In the genomic region with DNA sequence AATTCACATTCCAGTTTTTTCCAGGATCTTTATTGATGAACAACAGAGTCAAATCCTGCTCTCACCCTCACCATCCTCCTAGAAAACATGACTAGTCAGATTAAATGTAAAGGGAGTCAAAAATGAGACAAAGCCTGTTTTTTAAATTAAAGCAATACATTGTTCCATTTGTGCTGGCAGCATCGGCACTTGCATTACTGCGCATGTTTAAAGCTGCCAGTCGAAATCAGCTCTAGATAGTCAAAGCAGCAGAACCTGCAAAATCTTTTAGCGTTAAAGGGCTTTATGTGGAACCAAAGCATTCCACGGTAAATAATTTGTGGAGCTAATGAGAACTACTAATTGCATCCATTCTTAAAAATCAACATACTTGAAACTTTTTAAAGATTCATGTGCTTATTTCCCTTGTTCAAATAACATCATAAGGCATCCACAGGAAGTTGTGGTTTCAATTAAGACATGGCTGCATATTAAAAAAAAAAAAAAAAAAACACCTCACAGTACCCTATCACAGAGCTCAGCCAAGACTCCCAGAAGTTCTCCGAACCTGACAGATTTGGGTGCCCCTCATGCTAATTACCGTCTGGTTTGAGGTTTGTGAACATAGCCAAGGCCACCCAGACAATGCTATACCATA, we compare ENCODE assay signal across 14 cellular contexts.
A peak's percentile ranks its signal among the peaks of the same experiment; 100 is the strongest.
DNase-seq lines count a peak whose midpoint lies in the region; ATAC-seq and TF ChIP-seq lines count a peak whose summit lies in the region.
"Had no signal": no experiment of that assay in that cellular context is flagged by ENCODE, and none has a peak within 500 bp of the region (broad histone marks: within the 10 kb centered on the region; RNA-seq: fewer than 3 reads in every experiment).

No MANE protein-coding gene starts in this region.

- CTCF ChIA-PET in CD8-positive, alpha-beta T cell (lab: Charles Lee): no interaction called here

- H3K27me3 Mint-ChIP-seq in CD8-positive, alpha-beta T cell (ENCODE audit: low read depth): no peaks in the 10 kb centered on the region
- no peaks in the 10 kb centered on the region for H3K27me3 Mint-ChIP-seq in activated naive CD8-positive, alpha-beta T cell treated with anti-CD3 and anti-CD28 coated beads, Interleukin-2, amount 50 U/mL, for 24 hours
- H3K27me3 Mint-ChIP-seq in naive thymus-derived CD8-positive, alpha-beta T cell: no peaks in the 10 kb centered on the region
- no peaks in the 10 kb centered on the region for H3K27me3 Mint-ChIP-seq in chondrocyte (ENCODE audit: low read depth)

- peaks cover 15% of the 10 kb centered on the region for H3K36me3 Mint-ChIP-seq in CD8-positive, alpha-beta T cell
- peaks cover 10% of the 10 kb centered on the region for H3K36me3 Mint-ChIP-seq in activated naive CD8-positive, alpha-beta T cell treated with anti-CD3 and anti-CD28 coated beads, Interleukin-2, amount 50 U/mL, for 24 hours (ENCODE audit: low read depth)
- H3K36me3 Mint-ChIP-seq in naive thymus-derived CD8-positive, alpha-beta T cell: peaks cover 3 to 6% (median 5%) of the 10 kb centered on the region in 3 donors
- H3K36me3 Mint-ChIP-seq in chondrocyte (ENCODE audit: low read depth): no peaks in the 10 kb centered on the region

- intact Hi-C loops in CD8-positive, alpha-beta T cell (cut with DNase I, micrococcal nuclease): loop anchor here in 1 of 2 experiments (5.0 kb wide), 1 partner anchor 37 kb away; no protein-coding TSS in a partner anchor

- no peak for TF ChIP-seq CTCF in CD8-positive, alpha-beta T cell (IDR thresholded peaks at IDR 0.05)
- TF ChIP-seq CTCF in chondrocyte (IDR thresholded peaks at IDR 0.05): no peak

- POLR2A ChIA-PET in CD8-positive, alpha-beta T cell (lab: Charles Lee): interaction anchor here (0.7 to 1.7 kb wide), 3 partner anchors 36 to 72 kb away, joined by 4 to 7 read pairs (median 6); no protein-coding TSS in a partner anchor
- POLR2A ChIA-PET in naive thymus-derived CD8-positive, alpha-beta T cell (lab: Charles Lee): interaction anchor here (0.6 to 2.3 kb wide), 9 partner anchors 32 to 262 kb away, joined by 3 to 10 read pairs (median 3); no protein-coding TSS in a partner anchor

- peak; percentile 80 for ATAC-seq in CD8-positive, alpha-beta T cell
- peak; percentile 49 for ATAC-seq in activated naive CD8-positive, alpha-beta T cell treated with anti-CD3 and anti-CD28 coated beads, Interleukin-2, amount 50 U/mL, for 24 hours
- peak; percentile 84 to 94 for ATAC-seq in naive thymus-derived CD8-positive, alpha-beta T cell
- ATAC-seq in GM21619 (IDR thresholded peaks at IDR 0.05; ENCODE audit: unreplicated experiment): no peak
- ATAC-seq: left ventricle myocardium superior had no signal

- no peaks in the 10 kb centered on the region for H3K27me3 ChIP-seq in CD8-positive, alpha-beta T cell (ENCODE audit: insufficient read depth, low read length)
- H3K27me3 ChIP-seq: ovary had no signal

- DNase-seq in CD8-positive, alpha-beta T cell: peak in 1 of 7 experiments; percentile 43
- DNase-seq in Jurkat, Clone E6-1 (ENCODE audit: low read depth, low spot score): peak; percentile 73
- DNase-seq in activated naive CD8-positive, alpha-beta T cell treated with anti-CD3 and anti-CD28 coated beads, Interleukin-2, amount 50 U/mL, for 24 hours: no peak
- peak in 6 of 10 donors; percentile 14 to 64 (median 49) for DNase-seq in naive thymus-derived CD8-positive, alpha-beta T cell
- DNase-seq in chondrocyte (ENCODE audit: low spot score) (no peak), DMS 273 treated with DMSO at 0.1 percent for 48 hours (lab: John Stamatoyannopoulos, UW) (no peak)
- DNase-seq: activated CD4-positive, alpha-beta T cell treated with anti-CD3 and anti-CD28 coated beads for 1 hour; DMS79; effector CD8-positive, alpha-beta T cell; Kasumi-1; left ventricle myocardium superior; ovary; Right ventricle myocardium superior had no signal

- H3K4me1 ChIP-seq in CD8-positive, alpha-beta T cell (ENCODE audit: insufficient read depth, low read length): peaks cover 41% of the 10 kb centered on the region

- H3K4me3 ChIP-seq in CD8-positive, alpha-beta T cell (ENCODE audit: low read depth, low read length): peak overlapping the region; percentile 52
- H3K4me3 ChIP-seq in Jurkat, Clone E6-1 (ENCODE audit: low read length): peak overlapping the region; percentile 25
- H3K4me3 ChIP-seq: ovary had no signal

- peak overlapping the region; percentile 51 for H3K27ac ChIP-seq in CD8-positive, alpha-beta T cell (ENCODE audit: low read depth, low read length)
- H3K27ac ChIP-seq: ovary had no signal

- H3K9me3 ChIP-seq in CD8-positive, alpha-beta T cell (ENCODE audit: low read length): no peaks in the 10 kb centered on the region
- H3K9me3 ChIP-seq: ovary had no signal

- peaks cover 61% of the 10 kb centered on the region for H3K4me1 Mint-ChIP-seq in CD8-positive, alpha-beta T cell (ENCODE audit: low read depth)
- peaks cover 67% of the 10 kb centered on the region for H3K4me1 Mint-ChIP-seq in activated naive CD8-positive, alpha-beta T cell treated with anti-CD3 and anti-CD28 coated beads, Interleukin-2, amount 50 U/mL, for 24 hours
- peaks cover 11 to 67% (median 44%) of the 10 kb centered on the region in 4 donors for H3K4me1 Mint-ChIP-seq in naive thymus-derived CD8-positive, alpha-beta T cell
- no peaks in the 10 kb centered on the region for H3K4me1 Mint-ChIP-seq in chondrocyte (ENCODE audit: low read depth)

- peaks cover 2% of the 10 kb centered on the region for H3K9me3 Mint-ChIP-seq in CD8-positive, alpha-beta T cell
- no peaks in the 10 kb centered on the region for H3K9me3 Mint-ChIP-seq in activated naive CD8-positive, alpha-beta T cell treated with anti-CD3 and anti-CD28 coated beads, Interleukin-2, amount 50 U/mL, for 24 hours
- peaks cover 0 to 18% (median 7%) of the 10 kb centered on the region in 9 donors for H3K9me3 Mint-ChIP-seq in naive thymus-derived CD8-positive, alpha-beta T cell
- peaks cover 22% of the 10 kb centered on the region for H3K9me3 Mint-ChIP-seq in chondrocyte (ENCODE audit: low read depth)

- H3K36me3 ChIP-seq in CD8-positive, alpha-beta T cell (ENCODE audit: insufficient read depth, low read length): no peaks in the 10 kb centered on the region
- H3K36me3 ChIP-seq: ovary had no signal

- peak overlapping the region; percentile 88 for H3K27ac Mint-ChIP-seq in CD8-positive, alpha-beta T cell
- H3K27ac Mint-ChIP-seq in activated naive CD8-positive, alpha-beta T cell treated with anti-CD3 and anti-CD28 coated beads, Interleukin-2, amount 50 U/mL, for 24 hours: peak overlapping the region; percentile 61
- H3K27ac Mint-ChIP-seq in naive thymus-derived CD8-positive, alpha-beta T cell: peak overlapping the region in 9 of 10 donors; percentile 78 to 94 (median 87)
- H3K27ac Mint-ChIP-seq in chondrocyte (ENCODE audit: unreplicated experiment): no peak overlapping the region

- H3K4me3 Mint-ChIP-seq in CD8-positive, alpha-beta T cell: peak overlapping the region; percentile 68
- peak overlapping the region; percentile 61 for H3K4me3 Mint-ChIP-seq in activated naive CD8-positive, alpha-beta T cell treated with anti-CD3 and anti-CD28 coated beads, Interleukin-2, amount 50 U/mL, for 24 hours
- H3K4me3 Mint-ChIP-seq in naive thymus-derived CD8-positive, alpha-beta T cell: peak overlapping the region; percentile 59 to 83 (median 70)
- H3K4me3 Mint-ChIP-seq in chondrocyte (ENCODE audit: unreplicated experiment): no peak overlapping the region

Comparison
In these comparisons a context has a peak if more than half of its experiments do, and no peak if none do; other contexts are left out.
1. DNase-seq: peak in Jurkat, Clone E6-1 (single experiment) and naive thymus-derived CD8-positive, alpha-beta T cell (6 of 10); none in activated naive CD8-positive, alpha-beta T cell treated with anti-CD3 and anti-CD28 coated beads, Interleukin-2, amount 50 U/mL, for 24 hours (single experiment), chondrocyte (single experiment) and DMS 273 treated with DMSO at 0.1 percent for 48 hours (single experiment).